In genomic region chr6:16596890-16597331, GRCh38 we compare ENCODE assay signal across 28 cellular contexts.
DNase-seq lines count a peak whose midpoint lies in the region; ATAC-seq, FAIRE-seq and TF ChIP-seq lines count a peak whose summit lies in the region.
"Had no signal": no experiment of that assay in that cellular context is flagged by ENCODE, and none has a peak within 500 bp of the region (broad histone marks: within the 10 kb centered on the region; RNA-seq: fewer than 3 reads in every experiment).

No MANE protein-coding gene starts in this region.

- H3K4me3 ChIP-seq in small intestine (ENCODE audit: low read depth in 1 of 2, low read length in 2 of 2): no peak overlapping the region
- H3K4me3 ChIP-seq: SK-N-MC, thoracic aorta had no signal

- no peak for FAIRE-seq in small intestine (lab: Jason Lieb, UNC)
- FAIRE-seq: A204.1, endometrium had no signal

- H3K27me3 Mint-ChIP-seq in brain: no peaks in the 10 kb centered on the region
- no peaks in the 10 kb centered on the region for H3K27me3 Mint-ChIP-seq in stimulated activated memory B cell treated with anti-CD40 and anti-IgM and Interleukin-4, amounts not matched to agents 10 μg/mL and 1 μg/mL and 100 μg/mL, for 72 hours
- H3K27me3 Mint-ChIP-seq: activated CD8-positive, alpha-beta T cell treated with anti-CD3 and anti-CD28 coated beads for 36 hours; activated naive CD4-positive, alpha-beta T cell treated with anti-CD3 and anti-CD28 coated beads, Interleukin-2, amount 50 U/mL, for 24 hours; dendritic cell treated with granulocyte-macrophage colony-stimulating factor and Interleukin-4, amounts not matched to agents 40 ng/mL and 50 ng/mL, for 4 days had no signal

- 83 to 88% (median 88%) methylated on average over 9 of the region's 9 CpGs for WGBS in small intestine, 3 donors

- H3K27ac Mint-ChIP-seq in brain: peak overlapping the region in 3 of 5 experiments; percentile 21 to 78 (median 65)
- peak overlapping the region; percentile 78 for H3K27ac Mint-ChIP-seq in stimulated activated memory B cell treated with anti-CD40 and anti-IgM and Interleukin-4, amounts not matched to agents 10 μg/mL and 1 μg/mL and 100 μg/mL, for 72 hours
- H3K27ac Mint-ChIP-seq: activated CD8-positive, alpha-beta T cell treated with anti-CD3 and anti-CD28 coated beads for 36 hours; activated naive CD4-positive, alpha-beta T cell treated with anti-CD3 and anti-CD28 coated beads, Interleukin-2, amount 50 U/mL, for 24 hours; activated T-helper 2 cell treated with anti-CD3 and anti-CD28 coated beads, Interferon-gamma antibody, Interleukin-2, Interleukin-4, amounts not matched to agents 10 μg/mL and 5 μg/mL and 100 μg/mL, durations not matched to agents 14 hours and 24 hours and 36 hours; dendritic cell treated with granulocyte-macrophage colony-stimulating factor and Interleukin-4, amounts not matched to agents 40 ng/mL and 50 ng/mL, for 4 days had no signal

- peaks cover 30% of the 10 kb centered on the region for H3K36me3 Mint-ChIP-seq in brain
- peaks cover 52% of the 10 kb centered on the region for H3K36me3 Mint-ChIP-seq in stimulated activated memory B cell treated with anti-CD40 and anti-IgM and Interleukin-4, amounts not matched to agents 10 μg/mL and 1 μg/mL and 100 μg/mL, for 72 hours

- H3K4me3 Mint-ChIP-seq in brain: no peak overlapping the region
- H3K4me3 Mint-ChIP-seq in stimulated activated memory B cell treated with anti-CD40 and anti-IgM and Interleukin-4, amounts not matched to agents 10 μg/mL and 1 μg/mL and 100 μg/mL, for 72 hours: no peak overlapping the region
- H3K4me3 Mint-ChIP-seq: activated CD8-positive, alpha-beta T cell treated with anti-CD3 and anti-CD28 coated beads for 36 hours; activated naive CD4-positive, alpha-beta T cell treated with anti-CD3 and anti-CD28 coated beads, Interleukin-2, amount 50 U/mL, for 24 hours; dendritic cell treated with granulocyte-macrophage colony-stimulating factor and Interleukin-4, amounts not matched to agents 40 ng/mL and 50 ng/mL, for 4 days; neural crest cell had no signal

- H3K4me1 Mint-ChIP-seq in brain: peaks cover 39% of the 10 kb centered on the region
- peaks cover 63% of the 10 kb centered on the region for H3K4me1 Mint-ChIP-seq in stimulated activated memory B cell treated with anti-CD40 and anti-IgM and Interleukin-4, amounts not matched to agents 10 μg/mL and 1 μg/mL and 100 μg/mL, for 72 hours
- H3K4me1 Mint-ChIP-seq: neural crest cell had no signal

- no peaks in the 10 kb centered on the region for H3K27me3 ChIP-seq in small intestine (ENCODE audit: control insufficient read depth in 2 of 2, insufficient read depth in 2 of 2, low read length in 2 of 2)

- peak; percentile 35 for DNase-seq in NCI-H748 (lab: John Stamatoyannopoulos, UW; ENCODE audit: unreplicated experiment)
- no peak for DNase-seq in NCI-H748 treated with DMSO at 0.1 percent for 48 hours (lab: John Stamatoyannopoulos, UW)
- DNase-seq in iPS-NIHi7 (ENCODE audit: extremely low spot score): peak; percentile 19
- DNase-seq in small intestine: no peak
- DNase-seq in kidney glomerular epithelial cell (lab: John Stamatoyannopoulos, UW): no peak
- DNase-seq: activated CD8-positive, alpha-beta T cell treated with anti-CD3 and anti-CD28 coated beads for 36 hours; AML-193; aorta; DMS153; left cardiac atrium; NCI-H1105; NCI-H2081; NCI-H345; stimulated activated naive CD8-positive, alpha-beta T cell treated with anti-CD3 and anti-CD28 coated beads, Interleukin-15, Interleukin-2, amounts not matched to agents 100 U/mL and 50 U/mL, for 24 hours; T-helper 2 cell had no signal

- H3K36me3 ChIP-seq in small intestine (ENCODE audit: control insufficient read depth in 2 of 2, insufficient read depth in 2 of 2, low read length in 2 of 2): no peaks in the 10 kb centered on the region
- H3K36me3 ChIP-seq: thoracic aorta had no signal

- ATAC-seq in stimulated activated memory B cell treated with anti-CD40 and anti-IgM and Interleukin-4, amounts not matched to agents 10 μg/mL and 1 μg/mL and 100 μg/mL, for 72 hours: no peak
- no peak for ATAC-seq in GM18867 (IDR thresholded peaks at IDR 0.05; ENCODE audit: unreplicated experiment)
- ATAC-seq: activated CD8-positive, alpha-beta T cell treated with anti-CD3 and anti-CD28 coated beads for 36 hours; left cardiac atrium; sciatic nerve; stimulated activated naive CD8-positive, alpha-beta T cell treated with anti-CD3 and anti-CD28 coated beads, Interleukin-15, Interleukin-2, amounts not matched to agents 100 U/mL and 50 U/mL, for 24 hours had no signal

- H3K9me3 Mint-ChIP-seq in brain: peaks cover 0 to 2% (median 0%) of the 10 kb centered on the region in 5 experiments
- H3K9me3 Mint-ChIP-seq in stimulated activated memory B cell treated with anti-CD40 and anti-IgM and Interleukin-4, amounts not matched to agents 10 μg/mL and 1 μg/mL and 100 μg/mL, for 72 hours: peaks cover 2% of the 10 kb centered on the region
- H3K9me3 Mint-ChIP-seq: activated CD8-positive, alpha-beta T cell treated with anti-CD3 and anti-CD28 coated beads for 36 hours; activated naive CD4-positive, alpha-beta T cell treated with anti-CD3 and anti-CD28 coated beads, Interleukin-2, amount 50 U/mL, for 24 hours; activated T-helper 2 cell treated with anti-CD3 and anti-CD28 coated beads, Interferon-gamma antibody, Interleukin-2, Interleukin-4, amounts not matched to agents 10 μg/mL and 5 μg/mL and 100 μg/mL, durations not matched to agents 14 hours and 24 hours and 36 hours; dendritic cell treated with granulocyte-macrophage colony-stimulating factor and Interleukin-4, amounts not matched to agents 40 ng/mL and 50 ng/mL, for 4 days had no signal

- no peak for TF ChIP-seq CTCF in brain (conservative IDR thresholded peaks at IDR 0.05)

- no peak overlapping the region for H3K27ac ChIP-seq in small intestine (ENCODE audit: low read depth in 1 of 2, low read length in 1 of 2)
- H3K27ac ChIP-seq: RWPE1, SK-N-MC, thoracic aorta had no signal

- H3K9me3 ChIP-seq in small intestine (ENCODE audit: control insufficient read depth, low read depth): no peaks in the 10 kb centered on the region
- H3K9me3 ChIP-seq: thoracic aorta had no signal

- no peaks in the 10 kb centered on the region for H3K4me1 ChIP-seq in small intestine (ENCODE audit: control insufficient read depth in 2 of 2, insufficient read depth in 1 of 2, low read depth in 1 of 2, low read length in 1 of 2)

Comparison
In these comparisons a context has a peak if more than half of its experiments do, and no peak if none do; other contexts are left out.
1. DNase-seq: peak in NCI-H748 (single experiment) and iPS-NIHi7 (single experiment); none in NCI-H748 treated with DMSO at 0.1 percent for 48 hours (single experiment), small intestine (single experiment) and kidney glomerular epithelial cell (single experiment).